Comparison of ENCODE assay signal across 19 cellular contexts in the genomic region with DNA sequence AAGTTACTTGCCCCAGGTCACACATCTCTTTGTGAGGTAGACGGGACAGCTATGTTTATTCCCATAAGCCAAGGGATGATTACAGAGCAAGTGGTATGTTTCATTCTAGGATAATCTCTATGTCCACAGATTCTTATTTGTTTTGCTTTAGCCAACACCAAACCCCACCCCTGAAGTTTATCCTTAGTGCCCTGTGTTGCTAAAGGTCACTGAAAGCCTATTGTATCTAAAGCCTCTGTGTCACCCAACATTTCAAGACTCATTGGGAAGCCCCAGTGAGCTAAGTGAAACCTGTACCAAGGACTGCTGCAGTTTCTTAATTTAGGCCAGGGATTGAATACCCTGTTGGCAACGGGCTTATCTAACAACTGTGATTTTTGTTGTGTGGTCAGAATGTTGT.
"Had no signal": no experiment of that assay in that cellular context is flagged by ENCODE, and none has a peak within 500 bp of the region (broad histone marks: within the 10 kb centered on the region; RNA-seq: fewer than 3 reads in every experiment).

No MANE protein-coding gene starts in this region.

- H3K4me1 Mint-ChIP-seq: activated CD4-positive, alpha-beta T cell treated with anti-CD3 and anti-CD28 coated beads, Interleukin-2, amount 10 ng/mL, durations not matched to agents 7 days and 5 days; activated naive CD8-positive, alpha-beta T cell treated with anti-CD3 and anti-CD28 coated beads, Interleukin-2, amount 10 ng/mL, durations not matched to agents 7 days and 5 days; central memory CD8-positive, alpha-beta T cell had no signal

- H3K27ac ChIP-seq: brain microvascular endothelial cell, gastrocnemius medialis, heart right ventricle, left lung, neutrophil, parathyroid adenoma, skin epidermis had no signal

- H3K9me3 Mint-ChIP-seq: activated CD4-positive, alpha-beta T cell treated with anti-CD3 and anti-CD28 coated beads, Interleukin-2, amount 10 ng/mL, durations not matched to agents 7 days and 5 days; T-helper 2 cell treated with Interferon-gamma antibody and Interleukin-4, amounts not matched to agents 5 μg/mL and 100 μg/mL, for 36 hours had no signal

- H3K4me1 ChIP-seq: parathyroid adenoma had no signal

- H3K9ac ChIP-seq: parathyroid adenoma had no signal

- DNase-seq: activated CD4-positive, alpha-beta T cell treated with anti-CD3 and anti-CD28 coated beads, Interleukin-2, amount 10 ng/mL, durations not matched to agents 7 days and 5 days; activated CD4-positive, CD25-positive, alpha-beta regulatory T cell; activated naive CD4-positive, alpha-beta T cell; activated naive CD8-positive, alpha-beta T cell treated with anti-CD3 and anti-CD28 coated beads, Interleukin-2, amount 10 ng/mL, durations not matched to agents 7 days and 5 days; brain microvascular endothelial cell; effector memory CD4-positive, alpha-beta T cell; gastrocnemius medialis; heart right ventricle; left lung; naive thymus-derived CD4-positive, alpha-beta T cell; stimulated activated CD4-positive, alpha-beta T cell treated with anti-CD3 and anti-CD28 coated beads, Interleukin-4, amount 100 ng/mL, for 24 hours; stimulated activated naive CD4-positive, alpha-beta T cell; substantia nigra had no signal

- H3K27ac Mint-ChIP-seq: activated CD4-positive, alpha-beta T cell treated with anti-CD3 and anti-CD28 coated beads, Interleukin-2, amount 10 ng/mL, durations not matched to agents 7 days and 5 days; activated naive CD8-positive, alpha-beta T cell treated with anti-CD3 and anti-CD28 coated beads, Interleukin-2, amount 10 ng/mL, durations not matched to agents 7 days and 5 days; naive thymus-derived CD4-positive, alpha-beta T cell; T-helper 2 cell treated with Interferon-gamma antibody and Interleukin-4, amounts not matched to agents 5 μg/mL and 100 μg/mL, for 36 hours had no signal

- H3K79me2 ChIP-seq: parathyroid adenoma had no signal

- H3K4me3 Mint-ChIP-seq: activated CD4-positive, alpha-beta T cell treated with anti-CD3 and anti-CD28 coated beads, Interleukin-2, amount 10 ng/mL, durations not matched to agents 7 days and 5 days; activated naive CD8-positive, alpha-beta T cell treated with anti-CD3 and anti-CD28 coated beads, Interleukin-2, amount 10 ng/mL, durations not matched to agents 7 days and 5 days; central memory CD8-positive, alpha-beta T cell; naive thymus-derived CD4-positive, alpha-beta T cell; T-helper 2 cell treated with Interferon-gamma antibody and Interleukin-4, amounts not matched to agents 5 μg/mL and 100 μg/mL, for 36 hours had no signal

- H3K36me3 Mint-ChIP-seq: activated naive CD8-positive, alpha-beta T cell treated with anti-CD3 and anti-CD28 coated beads, Interleukin-2, amount 10 ng/mL, durations not matched to agents 7 days and 5 days; naive thymus-derived CD4-positive, alpha-beta T cell had no signal

- ATAC-seq: gastrocnemius medialis; heart right ventricle; left lung; naive thymus-derived CD4-positive, alpha-beta T cell had no signal

- H3K27me3 Mint-ChIP-seq: activated CD4-positive, alpha-beta T cell treated with anti-CD3 and anti-CD28 coated beads, Interleukin-2, amount 10 ng/mL, durations not matched to agents 7 days and 5 days; activated naive CD8-positive, alpha-beta T cell treated with anti-CD3 and anti-CD28 coated beads, Interleukin-2, amount 10 ng/mL, durations not matched to agents 7 days and 5 days had no signal

- H3K9me3 ChIP-seq: gastrocnemius medialis, heart right ventricle, left lung, neutrophil, tibial nerve had no signal

- H3K36me3 ChIP-seq: brain microvascular endothelial cell, neutrophil had no signal

- H3K27me3 ChIP-seq: brain microvascular endothelial cell, gastrocnemius medialis, heart right ventricle, left lung, neutrophil, tibial nerve had no signal

- H2AFZ ChIP-seq: parathyroid adenoma had no signal

- H3K4me3 ChIP-seq: gastrocnemius medialis, heart right ventricle, left lung, skin epidermis, tibial nerve had no signal
